In the genomic region with DNA sequence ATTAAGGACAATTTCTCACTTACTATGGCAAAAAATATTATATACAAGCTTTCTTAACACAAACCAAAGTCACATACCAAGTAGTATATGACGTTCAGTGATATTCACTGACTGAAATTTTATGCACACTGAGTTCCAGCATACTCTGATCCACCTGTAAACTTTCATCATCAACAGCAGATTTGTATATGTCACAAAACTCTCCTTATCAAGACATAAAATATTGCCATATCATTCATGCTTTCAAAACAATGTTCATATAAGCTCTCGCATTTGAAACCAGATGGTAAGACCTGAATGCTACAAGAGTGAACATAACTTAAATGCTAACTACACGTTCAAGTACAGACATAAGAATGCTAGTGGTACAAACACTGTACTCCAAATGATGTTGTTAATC, we compare ENCODE assay signal across 19 cellular contexts. TPM values are rescaled to one million over a fixed set of nuclear protein-coding genes. Genes with fewer than 3 reads are reported as not detected.
DNase-seq lines count a peak whose midpoint lies in the region; ATAC-seq, FAIRE-seq and TF ChIP-seq lines count a peak whose summit lies in the region.
"Had no signal": no experiment of that assay in that cellular context is flagged by ENCODE, and none has a peak within 500 bp of the region (broad histone marks: within the 10 kb centered on the region; RNA-seq: fewer than 3 reads in every experiment).

No MANE protein-coding gene starts in this region.

- intact Hi-C loops in left ventricle myocardium inferior (cut with micrococcal nuclease) = no loop called here

- H3K9ac ChIP-seq in SU-DHL-6 (ENCODE audit: low read length) = peak overlapping the region; percentile 20
- H3K9ac ChIP-seq: BLaER1 had no signal

- peaks cover 21% of the 10 kb centered on the region for H3K36me3 Mint-ChIP-seq in mesothelial cell of epicardium

- peak overlapping the region; percentile 51 for H3K27ac Mint-ChIP-seq in mesothelial cell of epicardium
- H3K27ac Mint-ChIP-seq: GM23338 had no signal

- H3K4me2 ChIP-seq in SU-DHL-6 (ENCODE audit: low read depth, low read length, poor library complexity, severe bottlenecking) = peak overlapping the region; percentile 49
- H3K4me2 ChIP-seq: BLaER1, GM23338 had no signal

- ATAC-seq in HG02798 (IDR thresholded peaks at IDR 0.05; ENCODE audit: poor library complexity, unreplicated experiment) = no peak
- ATAC-seq: GM12878, GM23338 had no signal

- no peaks in the 10 kb centered on the region for H3K9me3 Mint-ChIP-seq in mesothelial cell of epicardium
- H3K9me3 Mint-ChIP-seq: GM23338 had no signal

- H3K4me1 Mint-ChIP-seq in mesothelial cell of epicardium = peaks cover 23% of the 10 kb centered on the region

- peaks cover 89% of the 10 kb centered on the region for H3K79me2 ChIP-seq in SU-DHL-6 (ENCODE audit: insufficient read depth, low read length)

- H3K4me1 ChIP-seq in left ventricle myocardium inferior = peaks cover 43% of the 10 kb centered on the region
- H3K4me1 ChIP-seq: BLaER1 had no signal

- TF ChIP-seq CTCF in SU-DHL-6 (IDR thresholded peaks at IDR 0.05; ENCODE audit: insufficient read depth, low read length, poor library complexity, severe bottlenecking) (no peak), mesothelial cell of epicardium (IDR thresholded peaks at IDR 0.05; ENCODE audit: unreplicated experiment) (no peak), left ventricle myocardium inferior (IDR thresholded peaks at IDR 0.05; ENCODE audit: borderline replicate concordance) (no peak)

- no peaks in the 10 kb centered on the region for H3K27me3 ChIP-seq in SU-DHL-6 (ENCODE audit: low read length)
- no peaks in the 10 kb centered on the region for H3K27me3 ChIP-seq in left ventricle myocardium inferior (ENCODE audit: low read depth)
- H3K27me3 ChIP-seq: BLaER1 had no signal

- H4K20me1 ChIP-seq in SU-DHL-6 (ENCODE audit: low read depth, low read length) = no peaks in the 10 kb centered on the region

- H3K27ac ChIP-seq in SU-DHL-6 (ENCODE audit: low read depth, low read length) (peak overlapping the region; percentile 88), left ventricle myocardium inferior (replicated peaks) (no peak overlapping the region)
- H3K27ac ChIP-seq: BLaER1, HL-60 had no signal

- H2AFZ ChIP-seq in SU-DHL-6 (ENCODE audit: low read depth, low read length, severe bottlenecking) = no peak overlapping the region
- H2AFZ ChIP-seq: GM23338 had no signal

- no peaks in the 10 kb centered on the region for H3K27me3 Mint-ChIP-seq in mesothelial cell of epicardium (ENCODE audit: low read depth)

- DNase-seq in GM12891 (ENCODE audit: insufficient read length, low spot score) (no peak), mesothelial cell of epicardium (ENCODE audit: low spot score in 2 of 2, unreplicated experiment in 2 of 2) (no peak), T-helper 2 cell (no peak), GOT3 (lab: John Stamatoyannopoulos, UW) (no peak), left ventricle myocardium inferior (no peak)
- DNase-seq: Calu3, KG1, NCI-H1092, NCI-H2107, NCI-H345, NCI-H774, SHP77 treated with DMSO at 0.1 percent for 48 hours had no signal

- H3K36me3 ChIP-seq in SU-DHL-6 (ENCODE audit: low read length) (peaks cover 45% of the 10 kb centered on the region), left ventricle myocardium inferior (peaks cover 13% of the 10 kb centered on the region)

- H3K4me3 ChIP-seq in SU-DHL-6 (ENCODE audit: insufficient read depth, low read length, poor library complexity, severe bottlenecking) (no peak overlapping the region), left ventricle myocardium inferior (no peak overlapping the region)
- H3K4me3 ChIP-seq: BLaER1, GM12878, GM23338 had no signal

- no peaks in the 10 kb centered on the region for H3K9me3 ChIP-seq in SU-DHL-6 (ENCODE audit: insufficient read depth, low read length)
- H3K9me3 ChIP-seq in left ventricle myocardium inferior (replicated peaks) = no peaks in the 10 kb centered on the region
- H3K9me3 ChIP-seq: BLaER1 had no signal

- FAIRE-seq in GM12891 (lab: Jason Lieb, UNC) = peak; percentile 72
- FAIRE-seq: GM12878, RCC 7860 had no signal

- H3F3A ChIP-seq in SU-DHL-6 (ENCODE audit: insufficient read depth) = peaks cover 94% of the 10 kb centered on the region

- H3K4me3 Mint-ChIP-seq in mesothelial cell of epicardium = no peak overlapping the region
- H3K4me3 Mint-ChIP-seq: GM23338 had no signal

- TF ChIP-seq POLR2A in GM12891 (IDR thresholded peaks at IDR 0.05; ENCODE audit: low read depth, low read length) = no peak

- no peaks in the 10 kb centered on the region for H3K9me2 ChIP-seq in SU-DHL-6 (replicated peaks; ENCODE audit: insufficient read depth, low read length)

TF ChIP-seq in GM12891, 5 proteins besides CTCF, POLR2A, EP300 and RAD21:
- TF ChIP-seq TAF1 (IDR thresholded peaks at IDR 0.05; ENCODE audit: low read depth, low read length) = no peak
- TF ChIP-seq POLR2AphosphoS5 (IDR thresholded peaks at IDR 0.05; ENCODE audit: low read depth, low read length) = no peak
- TF ChIP-seq POU2F2 (IDR thresholded peaks at IDR 0.05; ENCODE audit: low read depth, low read length) = no peak
- TF ChIP-seq SPI1 (IDR thresholded peaks at IDR 0.05; ENCODE audit: low read depth, low read length) = no peak
- TF ChIP-seq PAX5 (IDR thresholded peaks at IDR 0.05; ENCODE audit: insufficient read depth, low read length, severe bottlenecking) = no peak
TF ChIP-seq in GM12891: peak in this region for 0.

RNA-seq across cellular contexts. Expression of a gene that starts 46.7 kb away (rescaled TPM):
- polyA plus RNA-seq in GM12891 (2012; ENCODE audit: low read depth, missing spikeins) = 19.4 TPM
- total RNA-seq in mesothelial cell of epicardium (36.2 to 37.7 TPM (median 37.7 TPM) in 3 replicates), left ventricle myocardium inferior (19.7 TPM)
